8 cellular contexts compared by ENCODE assay signal in genomic region chr15:89690276-89691218, GRCh38. TPM values are rescaled to one million over a fixed set of nuclear protein-coding genes. Genes with fewer than 3 reads are reported as not detected.
DNase-seq lines count a peak whose midpoint lies in the region; ATAC-seq and TF ChIP-seq lines count a peak whose summit lies in the region.

Gene PEX11A (minus strand): TSS chr15:89690754. CDS start chr15:89690632, 122 bp downstream.
Gene WDR93 (plus strand): TSS chr15:89690811. CDS start chr15:89701747, 10,936 bp downstream.

- H3K9ac ChIP-seq in duodenal mucosa (ENCODE audit: low read depth in 1 of 2, low read length in 2 of 2) = peak within 1 kb of the TSS; percentile 88 to 89

- peaks cover 3 to 8% of the 10 kb centered on the region in 2 donors for H3K4me1 ChIP-seq in duodenal mucosa (ENCODE audit: control insufficient read depth in 1 of 2, insufficient read depth in 2 of 2, low read length in 2 of 2)
- peaks cover 12% of the 10 kb centered on the region for H3K4me1 ChIP-seq in lower lobe of right lung

- H3K4me3 ChIP-seq in AG10803 (ENCODE audit: low read length) (peak within 1 kb of the TSS; percentile 95), duodenal mucosa (ENCODE audit: low read depth in 1 of 2, low read length in 2 of 2) (peak within 1 kb of the TSS; percentile 92 to 97), lower lobe of right lung (peak within 1 kb of the TSS; percentile 96)

- TF ChIP-seq CTCF in AG10803 (conservative IDR thresholded peaks at IDR 0.05; ENCODE audit: low read length) (no peak), lower lobe of right lung (IDR thresholded peaks at IDR 0.05) (no peak)

- H3K36me3 ChIP-seq in duodenal mucosa (ENCODE audit: control insufficient read depth in 1 of 2, insufficient read depth in 2 of 2, low read length in 2 of 2) (peaks cover 0 to 5% of the 10 kb centered on the region in 2 donors), lower lobe of right lung (peaks cover 6% of the 10 kb centered on the region)

- peak; percentile 83 for ATAC-seq in GM19025 (IDR thresholded peaks at IDR 0.05; ENCODE audit: low read depth, unreplicated experiment)
- ATAC-seq in HG03280 (IDR thresholded peaks at IDR 0.05; ENCODE audit: unreplicated experiment) = peak; percentile 94
- peak; percentile 96 to 98 for ATAC-seq in lower lobe of right lung

- DNase-seq in AG10803 (ENCODE audit: low read depth) = peak; percentile 56
- peak; percentile 1 for DNase-seq in NCI-H524 treated with DMSO at 0.1 percent for 48 hours (lab: John Stamatoyannopoulos, UW)
- DNase-seq in activated CD4-positive, alpha-beta T cell treated with anti-CD3 and anti-CD28 coated beads, Interleukin-2, amount 50 U/mL, for 48 hours = peak; percentile 84 to 88
- DNase-seq in lower lobe of right lung = peak; percentile 92
- DNase-seq in stimulated activated CD4-positive, alpha-beta T cell treated with anti-CD3 and anti-CD28 coated beads, Interleukin-4, amount 100 ng/mL, for 4 hours = peak; percentile 73 to 77

- H3K27me3 ChIP-seq in duodenal mucosa (ENCODE audit: control insufficient read depth in 1 of 2, insufficient read depth in 2 of 2, low read length in 2 of 2) = no peaks in the 10 kb centered on the region
- H3K27me3 ChIP-seq in lower lobe of right lung (ENCODE audit: low read depth) = no peaks in the 10 kb centered on the region

- intact Hi-C loops in lower lobe of right lung (cut with DNase I) = no loop called here

- H3K9me3 ChIP-seq in duodenal mucosa (ENCODE audit: control insufficient read depth in 1 of 2, low read length in 2 of 2) (no peaks in the 10 kb centered on the region), lower lobe of right lung (no peaks in the 10 kb centered on the region)

- peak within 1 kb of the TSS; percentile 31 for H3K27ac ChIP-seq in duodenal mucosa (ENCODE audit: low read depth, low read length)
- H3K27ac ChIP-seq in lower lobe of right lung = peak within 1 kb of the TSS; percentile 81

RNA-seq across cellular contexts. Expression of gene PEX11A, which starts in this region (rescaled TPM):
- total RNA-seq in lower lobe of right lung = 10.1 TPM

RNA-seq across cellular contexts. Expression of gene WDR93, which starts in this region (rescaled TPM):
- 1.2 TPM for total RNA-seq in lower lobe of right lung

Comparison
In these comparisons a context has a peak if more than half of its experiments do, and no peak if none do; other contexts are left out.
1. Peak in every context shown above with its lines: DNase-seq, ATAC-seq, H3K4me3 ChIP-seq and H3K27ac ChIP-seq.
2. DNase-seq: peak in every context shown above with its lines; median percentile 92 in lower lobe of right lung; 86 in activated CD4-positive, alpha-beta T cell treated with anti-CD3 and anti-CD28 coated beads, Interleukin-2, amount 50 U/mL, for 48 hours; 75 in stimulated activated CD4-positive, alpha-beta T cell treated with anti-CD3 and anti-CD28 coated beads, Interleukin-4, amount 100 ng/mL, for 4 hours; 56 in AG10803; 1 in NCI-H524 treated with DMSO at 0.1 percent for 48 hours.